In the genomic region with DNA sequence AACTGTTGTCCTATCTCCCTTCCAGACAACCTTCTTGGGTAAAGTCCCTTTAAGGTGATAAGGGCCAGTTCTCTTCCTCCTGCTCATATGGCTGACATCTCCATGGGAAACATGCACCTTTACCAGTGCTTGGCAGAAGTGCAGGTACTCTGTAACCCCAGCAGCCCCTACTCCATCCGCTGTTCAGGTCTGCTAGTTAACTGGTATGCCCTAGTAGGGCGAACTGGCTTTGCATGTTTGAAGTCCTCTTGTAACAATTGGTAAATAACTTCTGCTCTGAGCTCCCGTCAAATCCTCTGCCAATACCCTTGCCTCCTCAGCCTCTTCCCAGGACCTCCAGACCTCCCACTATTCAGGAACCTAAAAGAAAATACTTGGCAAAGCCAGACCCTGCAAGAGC, we compare ENCODE assay signal across 23 cellular contexts.
DNase-seq lines count a peak whose midpoint lies in the region; ATAC-seq and TF ChIP-seq lines count a peak whose summit lies in the region.
"Had no signal": no experiment of that assay in that cellular context is flagged by ENCODE, and none has a peak within 500 bp of the region (broad histone marks: within the 10 kb centered on the region; RNA-seq: fewer than 3 reads in every experiment).

No MANE protein-coding gene starts in this region.

- no peaks in the 10 kb centered on the region for H3K36me3 ChIP-seq in heart right ventricle
- no peaks in the 10 kb centered on the region for H3K36me3 ChIP-seq in uterus
- H3K36me3 ChIP-seq: ovary, upper lobe of right lung had no signal

- WGBS in heart right ventricle, 2 donors: 88 to 94% methylated on average over 3 of the region's 3 CpGs

- no peaks in the 10 kb centered on the region for H3K36me3 Mint-ChIP-seq in CD14-positive monocyte
- H3K36me3 Mint-ChIP-seq: naive B cell had no signal

- H3K9me3 ChIP-seq in heart right ventricle (peaks cover 0 to 7% (median 0%) of the 10 kb centered on the region in 11 donors), uterus (no peaks in the 10 kb centered on the region)
- H3K9me3 ChIP-seq: ovary, upper lobe of right lung had no signal

- H3K4me1 ChIP-seq in heart right ventricle (peaks cover 0 to 32% (median 13%) of the 10 kb centered on the region in 9 donors), uterus (peaks cover 7 to 8% of the 10 kb centered on the region in 2 donors)

- TF ChIP-seq CTCF in heart right ventricle (IDR thresholded peaks at IDR 0.05) (no peak), uterus (IDR thresholded peaks at IDR 0.05) (no peak), CD14-positive monocyte (IDR thresholded peaks at IDR 0.05) (no peak)

- TF ChIP-seq POLR2A in uterus (IDR thresholded peaks at IDR 0.05): no peak

- no peak overlapping the region for H3K4me3 Mint-ChIP-seq in CD14-positive monocyte
- H3K4me3 Mint-ChIP-seq: activated CD4-positive, alpha-beta T cell treated with anti-CD3 and anti-CD28 coated beads for 36 hours; activated naive CD4-positive, alpha-beta T cell treated with anti-CD3 and anti-CD28 coated beads for 36 hours; naive B cell had no signal

- no peaks in the 10 kb centered on the region for H3K4me1 Mint-ChIP-seq in CD14-positive monocyte
- H3K4me1 Mint-ChIP-seq: activated CD4-positive, alpha-beta T cell treated with anti-CD3 and anti-CD28 coated beads for 36 hours; naive B cell had no signal

- intact Hi-C loops in heart right ventricle (cut with DNase I) (loop anchor here in 1 of 10 donors (10.0 kb wide), 1 partner anchor 700 kb away; the partner anchor contains the start of gene MAFB), Right ventricle myocardium inferior (cut with DNase I) (loop anchor here (10.0 kb wide), 1 partner anchor 200 kb away; no protein-coding TSS in a partner anchor), uterus (cut with DNase I; ENCODE audit: low total_unique reads) (no loop called here), CD14-positive monocyte (cut with micrococcal nuclease) (no loop called here)

- H3K4me3 ChIP-seq in heart right ventricle (no peak overlapping the region), uterus (no peak overlapping the region)
- H3K4me3 ChIP-seq: GM23248, ovary, upper lobe of right lung had no signal

- no peaks in the 10 kb centered on the region for H3K27me3 ChIP-seq in heart right ventricle
- no peaks in the 10 kb centered on the region for H3K27me3 ChIP-seq in uterus
- H3K27me3 ChIP-seq: ovary, upper lobe of right lung had no signal

- in situ Hi-C loops in G401 (cut with HindIII; ENCODE audit: low sequenced_read_pairs): no loop called here

- H3K27ac ChIP-seq in heart right ventricle (peak overlapping the region in 9 of 10 donors; percentile 76 to 96 (median 89)), uterus (peak overlapping the region; percentile 66 to 78)

- no peak overlapping the region for H3K27ac Mint-ChIP-seq in CD14-positive monocyte
- H3K27ac Mint-ChIP-seq: activated CD4-positive, alpha-beta T cell treated with anti-CD3 and anti-CD28 coated beads for 36 hours; activated naive CD4-positive, alpha-beta T cell treated with anti-CD3 and anti-CD28 coated beads for 36 hours; naive B cell had no signal

- H3K9me3 Mint-ChIP-seq in CD14-positive monocyte: peaks cover 0 to 6% (median 0%) of the 10 kb centered on the region in 7 donors

- DNase-seq in heart right ventricle: no peak
- DNase-seq in Right ventricle myocardium inferior (ENCODE audit: missing footprints): no peak
- DNase-seq in kidney tubule cell (ENCODE audit: low spot score): peak; percentile 34
- peak; percentile 37 for DNase-seq in renal cortical epithelial cell (ENCODE audit: low read depth)
- no peak for DNase-seq in uterus
- no peak for DNase-seq in CD14-positive monocyte (ENCODE audit: low spot score)
- no peak for DNase-seq in G401 (ENCODE audit: low spot score)
- DNase-seq: activated CD4-positive, alpha-beta T cell treated with anti-CD3 and anti-CD28 coated beads for 36 hours; activated naive CD4-positive, alpha-beta T cell treated with anti-CD3 and anti-CD28 coated beads for 36 hours; activated T-cell treated with anti-CD3 and anti-CD28 coated beads, Interleukin-2, amount 50 U/mL, for 48 hours; foreskin melanocyte; GM23248; Karpas-422; naive B cell; NCI-H1694 treated with DMSO at 0.1 percent for 48 hours; NCI-H2227 treated with DMSO at 0.1 percent for 48 hours; NCI-H774; OCI-M1; ovary; SHP77 treated with DMSO at 0.1 percent for 48 hours; stimulated activated CD4-positive, alpha-beta T cell treated with anti-CD3 and anti-CD28 coated beads, Interleukin-1b, Interleukin-23, amount 100 ng/mL, for 48 hours; upper lobe of right lung had no signal

- ATAC-seq in heart right ventricle: no peak
- ATAC-seq in Right ventricle myocardium inferior: no peak
- no peak for ATAC-seq in GM18861 (IDR thresholded peaks at IDR 0.05; ENCODE audit: unreplicated experiment)
- ATAC-seq: activated CD4-positive, alpha-beta T cell treated with anti-CD3 and anti-CD28 coated beads for 36 hours had no signal

- H3K27me3 Mint-ChIP-seq in CD14-positive monocyte (ENCODE audit: low read depth in 3 of 3): peaks cover 0 to 3% (median 0%) of the 10 kb centered on the region in 3 donors

Comparison
In these comparisons a context has a peak if more than half of its experiments do, and no peak if none do; other contexts are left out.
1. DNase-seq: peak in kidney tubule cell (single experiment) and renal cortical epithelial cell (single experiment); none in heart right ventricle (0 of 2), Right ventricle myocardium inferior (single experiment), uterus (0 of 2), CD14-positive monocyte (single experiment) and G401 (single experiment).